Comparison of ENCODE assay signal across 15 cellular contexts in the genomic region with DNA sequence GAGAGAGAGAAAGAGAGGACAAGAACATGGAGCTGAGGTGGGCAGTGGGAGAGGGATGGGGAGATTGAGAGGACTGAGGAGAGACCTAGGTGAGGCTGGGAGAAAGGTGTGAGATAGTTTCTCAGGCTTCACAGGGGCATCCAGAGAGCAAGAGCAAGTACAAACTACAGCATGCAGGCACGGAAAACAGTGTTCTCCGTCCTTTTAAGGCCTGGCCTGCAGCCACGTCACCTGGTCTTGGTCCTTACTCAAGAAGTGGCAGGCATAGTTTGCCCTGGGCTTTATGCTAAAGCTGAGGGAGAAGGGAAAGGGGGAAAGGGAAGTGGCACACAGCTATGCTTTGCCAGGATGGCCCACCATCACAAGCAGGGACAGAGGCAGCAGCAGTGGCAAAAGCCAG.
DNase-seq lines count a peak whose midpoint lies in the region; ATAC-seq and TF ChIP-seq lines count a peak whose summit lies in the region.
"Had no signal": no experiment of that assay in that cellular context is flagged by ENCODE, and none has a peak within 500 bp of the region (broad histone marks: within the 10 kb centered on the region; RNA-seq: fewer than 3 reads in every experiment).

No MANE protein-coding gene starts in this region.

- H3K27ac ChIP-seq in muscle layer of colon (ENCODE audit: low read depth, low read length) (peak overlapping the region; percentile 90), stomach smooth muscle (ENCODE audit: low read length) (peak overlapping the region; percentile 94), GM23338 (ENCODE audit: low read depth) (no peak overlapping the region)
- H3K27ac ChIP-seq: SJSA1 had no signal

- H3K27me3 ChIP-seq in muscle layer of colon (ENCODE audit: control insufficient read depth in 1 of 2, insufficient read depth in 2 of 2, low read length in 2 of 2), result no peaks in the 10 kb centered on the region
- H3K27me3 ChIP-seq in stomach smooth muscle (ENCODE audit: control insufficient read depth in 1 of 2, insufficient read depth in 2 of 2, low read length in 2 of 2), result no peaks in the 10 kb centered on the region
- no peaks in the 10 kb centered on the region for H3K27me3 ChIP-seq in GM23338 (ENCODE audit: insufficient read depth)
- H3K27me3 ChIP-seq: SJSA1 had no signal

- H3K4me1 ChIP-seq in muscle layer of colon (ENCODE audit: insufficient read depth, low read length), result peaks cover 47% of the 10 kb centered on the region
- H3K4me1 ChIP-seq in stomach smooth muscle (ENCODE audit: control insufficient read depth, insufficient read depth, low read length), result peaks cover 43% of the 10 kb centered on the region
- peaks cover 10% of the 10 kb centered on the region; the same call in 1 of the 2 replicates for H3K4me1 ChIP-seq in GM23338 (ENCODE audit: insufficient read depth)
- H3K4me1 ChIP-seq: SJSA1 had no signal

- no peaks in the 10 kb centered on the region for H3K36me3 ChIP-seq in muscle layer of colon (ENCODE audit: insufficient read depth, low read length)
- no peaks in the 10 kb centered on the region for H3K36me3 ChIP-seq in stomach smooth muscle (ENCODE audit: control insufficient read depth in 2 of 2, insufficient read depth in 2 of 2, low read length in 2 of 2)
- no peaks in the 10 kb centered on the region for H3K36me3 ChIP-seq in GM23338 (ENCODE audit: insufficient read depth)
- H3K36me3 ChIP-seq: SJSA1 had no signal

- DNase-seq in NCI-H69 (lab: John Stamatoyannopoulos, UW) (peak; percentile 40), GM23338 (ENCODE audit: low spot score) (no peak)
- DNase-seq in activated naive CD4-positive, alpha-beta T cell treated with anti-CD3 and anti-CD28 coated beads, Interleukin-2, amount 50 U/mL, for 16 hours, result no peak
- DNase-seq: activated CD4-positive, CD25-positive, alpha-beta regulatory T cell treated with anti-CD3 and anti-CD28 coated beads, Interleukin-2, amount 50 U/mL, for 72 hours; activated CD8-positive, alpha-beta memory T cell treated with anti-CD3 and anti-CD28 coated beads, Interleukin-2, amount 10 ng/mL, durations not matched to agents 7 days and 5 days; activated gamma-delta T cell; AML-193; islet precursor cell; occipital lobe; stimulated activated naive B cell treated with anti-CD40 and anti-IgM and Interleukin-4, amounts not matched to agents 10 μg/mL and 1 μg/mL and 100 μg/mL, for 72 hours had no signal

- H3K27ac Mint-ChIP-seq in brain (peak overlapping the region; percentile 79 to 97 (median 94)), GM23338 (no peak overlapping the region)
- H3K27ac Mint-ChIP-seq: activated CD8-positive, alpha-beta memory T cell treated with anti-CD3 and anti-CD28 coated beads, Interleukin-2, amount 10 ng/mL, durations not matched to agents 7 days and 5 days; stimulated activated naive B cell treated with anti-CD40 and anti-IgM and Interleukin-4, amounts not matched to agents 10 μg/mL and 1 μg/mL and 100 μg/mL, for 72 hours had no signal

- H3K36me3 Mint-ChIP-seq in brain (peaks cover 7% of the 10 kb centered on the region), GM23338 (ENCODE audit: low read depth) (no peaks in the 10 kb centered on the region)
- H3K36me3 Mint-ChIP-seq: activated CD8-positive, alpha-beta memory T cell treated with anti-CD3 and anti-CD28 coated beads, Interleukin-2, amount 10 ng/mL, durations not matched to agents 7 days and 5 days had no signal

- H3K4me3 ChIP-seq in muscle layer of colon (ENCODE audit: low read depth in 1 of 2, low read length in 2 of 2), result no peak overlapping the region
- H3K4me3 ChIP-seq in stomach smooth muscle (ENCODE audit: low read length in 2 of 2), result no peak overlapping the region
- no peak overlapping the region for H3K4me3 ChIP-seq in GM23338
- H3K4me3 ChIP-seq: SJSA1 had no signal

- 0 out of 2 replicates have a peak, but pooled peaks cover 3% of the 10 kb centered on the region for H3K9me2 ChIP-seq in GM23338 (ENCODE audit: insufficient read depth)

- TF ChIP-seq CTCF in brain (conservative IDR thresholded peaks at IDR 0.05), result no peak
- TF ChIP-seq CTCF in GM23338 (conservative IDR thresholded peaks at IDR 0.05; ENCODE audit: low read depth in 2 of 2), result no peak

- H3K4me2 ChIP-seq in GM23338, result no peak overlapping the region

- no peak overlapping the region for H2AFZ ChIP-seq in GM23338

- H3K4me1 Mint-ChIP-seq in brain, result peaks cover 74% of the 10 kb centered on the region
- peaks cover 15% of the 10 kb centered on the region for H3K4me1 Mint-ChIP-seq in GM23338
- H3K4me1 Mint-ChIP-seq: activated CD8-positive, alpha-beta memory T cell treated with anti-CD3 and anti-CD28 coated beads, Interleukin-2, amount 10 ng/mL, durations not matched to agents 7 days and 5 days had no signal

- H3K9ac ChIP-seq in muscle layer of colon (ENCODE audit: low read length) (no peak overlapping the region), stomach smooth muscle (ENCODE audit: low read length in 2 of 2) (peak overlapping the region; percentile 53 to 60)

- no peaks in the 10 kb centered on the region for H4K20me1 ChIP-seq in GM23338 (replicated peaks; ENCODE audit: insufficient read depth)

- no peaks in the 10 kb centered on the region for H3K9me3 Mint-ChIP-seq in brain
- no peaks in the 10 kb centered on the region for H3K9me3 Mint-ChIP-seq in GM23338
- H3K9me3 Mint-ChIP-seq: stimulated activated naive B cell treated with anti-CD40 and anti-IgM and Interleukin-4, amounts not matched to agents 10 μg/mL and 1 μg/mL and 100 μg/mL, for 72 hours had no signal

- H3K79me2 ChIP-seq in GM23338 (replicated peaks; ENCODE audit: insufficient read depth), result no peaks in the 10 kb centered on the region

- H3K27me3 Mint-ChIP-seq in brain, result no peaks in the 10 kb centered on the region
- no peaks in the 10 kb centered on the region for H3K27me3 Mint-ChIP-seq in GM23338 (ENCODE audit: insufficient read depth, low read depth, poor library complexity)
- H3K27me3 Mint-ChIP-seq: activated CD8-positive, alpha-beta memory T cell treated with anti-CD3 and anti-CD28 coated beads, Interleukin-2, amount 10 ng/mL, durations not matched to agents 7 days and 5 days; stimulated activated naive B cell treated with anti-CD40 and anti-IgM and Interleukin-4, amounts not matched to agents 10 μg/mL and 1 μg/mL and 100 μg/mL, for 72 hours had no signal

- no peak for ATAC-seq in HG03432 (IDR thresholded peaks at IDR 0.05; ENCODE audit: unreplicated experiment)
- no peak for ATAC-seq in GM23338
- ATAC-seq: activated CD8-positive, alpha-beta memory T cell treated with anti-CD3 and anti-CD28 coated beads, Interleukin-2, amount 10 ng/mL, durations not matched to agents 7 days and 5 days; stimulated activated naive B cell treated with anti-CD40 and anti-IgM and Interleukin-4, amounts not matched to agents 10 μg/mL and 1 μg/mL and 100 μg/mL, for 72 hours had no signal

- H3K4me3 Mint-ChIP-seq in brain (peak overlapping the region in 3 of 5 experiments; percentile 26 to 84 (median 51)), GM23338 (no peak overlapping the region)
- H3K4me3 Mint-ChIP-seq: activated CD8-positive, alpha-beta memory T cell treated with anti-CD3 and anti-CD28 coated beads, Interleukin-2, amount 10 ng/mL, durations not matched to agents 7 days and 5 days; stimulated activated naive B cell treated with anti-CD40 and anti-IgM and Interleukin-4, amounts not matched to agents 10 μg/mL and 1 μg/mL and 100 μg/mL, for 72 hours had no signal

- H3K9me3 ChIP-seq in muscle layer of colon (ENCODE audit: low read length), result no peaks in the 10 kb centered on the region
- no peaks in the 10 kb centered on the region for H3K9me3 ChIP-seq in stomach smooth muscle (ENCODE audit: control insufficient read depth in 2 of 2, low read length in 2 of 2)
- H3K9me3 ChIP-seq: SJSA1 had no signal

- H3F3A ChIP-seq in GM23338 (replicated peaks; ENCODE audit: low read depth), result no peaks in the 10 kb centered on the region

TF ChIP-seq in GM23338, 12 proteins besides CTCF, POLR2A, EP300 and RAD21 (continues in another document):
- TF ChIP-seq CREB1 (CRISPR knock-in tag; IDR thresholded peaks at IDR 0.05; ENCODE audit: low read depth) (no peak), EZH2phosphoT487 (IDR thresholded peaks at IDR 0.05; ENCODE audit: unreplicated experiment) (no peak), ZNF331 (CRISPR knock-in tag; IDR thresholded peaks at IDR 0.05; ENCODE audit: low read depth) (no peak), NANOG (IDR thresholded peaks at IDR 0.05; ENCODE audit: borderline replicate concordance) (no peak), JUNB (IDR thresholded peaks at IDR 0.05; ENCODE audit: unreplicated experiment) (no peak)
- TF ChIP-seq, protein P1, sequence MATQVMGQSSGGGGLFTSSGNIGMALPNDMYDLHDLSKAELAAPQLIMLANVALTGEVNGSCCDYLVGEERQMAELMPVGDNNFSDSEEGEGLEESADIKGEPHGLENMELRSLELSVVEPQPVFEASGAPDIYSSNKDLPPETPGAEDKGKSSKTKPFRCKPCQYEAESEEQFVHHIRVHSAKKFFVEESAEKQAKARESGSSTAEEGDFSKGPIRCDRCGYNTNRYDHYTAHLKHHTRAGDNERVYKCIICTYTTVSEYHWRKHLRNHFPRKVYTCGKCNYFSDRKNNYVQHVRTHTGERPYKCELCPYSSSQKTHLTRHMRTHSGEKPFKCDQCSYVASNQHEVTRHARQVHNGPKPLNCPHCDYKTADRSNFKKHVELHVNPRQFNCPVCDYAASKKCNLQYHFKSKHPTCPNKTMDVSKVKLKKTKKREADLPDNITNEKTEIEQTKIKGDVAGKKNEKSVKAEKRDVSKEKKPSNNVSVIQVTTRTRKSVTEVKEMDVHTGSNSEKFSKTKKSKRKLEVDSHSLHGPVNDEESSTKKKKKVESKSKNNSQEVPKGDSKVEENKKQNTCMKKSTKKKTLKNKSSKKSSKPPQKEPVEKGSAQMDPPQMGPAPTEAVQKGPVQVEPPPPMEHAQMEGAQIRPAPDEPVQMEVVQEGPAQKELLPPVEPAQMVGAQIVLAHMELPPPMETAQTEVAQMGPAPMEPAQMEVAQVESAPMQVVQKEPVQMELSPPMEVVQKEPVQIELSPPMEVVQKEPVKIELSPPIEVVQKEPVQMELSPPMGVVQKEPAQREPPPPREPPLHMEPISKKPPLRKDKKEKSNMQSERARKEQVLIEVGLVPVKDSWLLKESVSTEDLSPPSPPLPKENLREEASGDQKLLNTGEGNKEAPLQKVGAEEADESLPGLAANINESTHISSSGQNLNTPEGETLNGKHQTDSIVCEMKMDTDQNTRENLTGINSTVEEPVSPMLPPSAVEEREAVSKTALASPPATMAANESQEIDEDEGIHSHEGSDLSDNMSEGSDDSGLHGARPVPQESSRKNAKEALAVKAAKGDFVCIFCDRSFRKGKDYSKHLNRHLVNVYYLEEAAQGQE (IDR thresholded peaks at IDR 0.05; ENCODE audit: unreplicated experiment), result no peak
- TF ChIP-seq, protein P2, sequence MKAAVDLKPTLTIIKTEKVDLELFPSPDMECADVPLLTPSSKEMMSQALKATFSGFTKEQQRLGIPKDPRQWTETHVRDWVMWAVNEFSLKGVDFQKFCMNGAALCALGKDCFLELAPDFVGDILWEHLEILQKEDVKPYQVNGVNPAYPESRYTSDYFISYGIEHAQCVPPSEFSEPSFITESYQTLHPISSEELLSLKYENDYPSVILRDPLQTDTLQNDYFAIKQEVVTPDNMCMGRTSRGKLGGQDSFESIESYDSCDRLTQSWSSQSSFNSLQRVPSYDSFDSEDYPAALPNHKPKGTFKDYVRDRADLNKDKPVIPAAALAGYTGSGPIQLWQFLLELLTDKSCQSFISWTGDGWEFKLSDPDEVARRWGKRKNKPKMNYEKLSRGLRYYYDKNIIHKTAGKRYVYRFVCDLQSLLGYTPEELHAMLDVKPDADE (IDR thresholded peaks at IDR 0.05), result no peak
